23 cellular contexts compared by ENCODE assay signal in genomic region chr3:81291586-81291985, GRCh38.
"Had no signal": no experiment of that assay in that cellular context is flagged by ENCODE, and none has a peak within 500 bp of the region (broad histone marks: within the 10 kb centered on the region; RNA-seq: fewer than 3 reads in every experiment).

No MANE protein-coding gene starts in this region.

- H3K36me3 ChIP-seq: left lung, lower lobe of right lung, spleen, tibial nerve, uterus had no signal

- H3K9me3 ChIP-seq: left lung, lower lobe of right lung, spleen, suprapubic skin, uterus had no signal

- H3K4me1 ChIP-seq: left lung, lower lobe of right lung, parathyroid adenoma, psoas muscle, spleen, suprapubic skin, tibial nerve, uterus had no signal

- ATAC-seq: left colon; left lung; lower lobe of right lung; naive thymus-derived CD8-positive, alpha-beta T cell; psoas muscle; right cardiac atrium; sciatic nerve; stimulated activated effector memory CD8-positive, alpha-beta T cell treated with anti-CD3 and anti-CD28 coated beads, Interleukin-12 subunit alpha, Interleukin-12 subunit beta, amount 100 ng/mL, for 72 hours had no signal

- DNase-seq: hypothalamus; immature natural killer cell; kidney; left colon; left lung; lower lobe of right lung; mammary epithelial cell; mesenchymal stem cell; naive thymus-derived CD8-positive, alpha-beta T cell; nucleus accumbens; psoas muscle; right cardiac atrium; spleen; stimulated activated CD4-positive, alpha-beta T cell treated with anti-CD3 and anti-CD28 coated beads, Interleukin-4, amount 100 ng/mL, for 24 hours; stimulated activated naive CD4-positive, alpha-beta T cell; uterus had no signal

- H3K27me3 ChIP-seq: left lung, spleen, suprapubic skin, tibial nerve, uterus had no signal

- FAIRE-seq: islet of Langerhans, kidney had no signal

- H3K4me3 ChIP-seq: left lung, lower lobe of right lung, psoas muscle, skin epidermis, spleen, suprapubic skin, tibial nerve, uterus had no signal

- H3K27ac ChIP-seq: left lung, lower lobe of right lung, parathyroid adenoma, psoas muscle, skin epidermis, spleen, suprapubic skin, tibial nerve, uterus had no signal
